1 cellular context compared by ENCODE assay signal in the genomic region with DNA sequence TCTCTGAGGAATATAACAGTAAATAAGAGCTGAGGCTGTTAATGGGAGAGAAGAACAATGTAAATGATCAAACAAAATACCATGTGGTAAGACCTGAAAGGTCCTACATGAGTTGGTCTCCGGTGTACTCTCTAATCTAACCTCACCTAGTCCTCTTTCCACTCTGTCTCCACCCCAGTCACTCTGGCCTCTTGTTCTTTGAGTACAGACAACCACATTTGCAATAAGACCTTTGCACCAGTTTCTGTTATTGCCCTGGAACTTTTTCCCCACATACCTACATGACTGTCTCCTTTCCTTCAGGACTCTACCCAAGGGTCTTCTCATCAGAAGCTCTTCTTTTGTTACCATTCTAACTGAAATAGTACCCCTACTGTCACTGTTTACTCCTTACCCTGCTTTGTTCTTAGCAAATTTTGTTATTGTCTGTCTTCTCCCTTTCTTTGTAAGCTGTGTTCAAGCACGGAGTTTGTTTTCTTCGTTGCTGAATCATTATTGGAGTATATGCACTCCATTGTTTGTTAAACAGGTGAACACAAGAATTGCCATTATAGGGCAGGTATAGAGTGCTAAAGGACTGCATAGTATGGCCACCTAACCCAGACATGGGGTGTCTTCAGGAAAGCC.
TF ChIP-seq lines count a peak whose summit lies in the region.

No MANE protein-coding gene starts in this region.

TF ChIP-seq in liver, 16 proteins besides CTCF, POLR2A, EP300 and RAD21:
- TF ChIP-seq SP1 (IDR thresholded peaks at IDR 0.05) (peak; percentile 88), NR2F2 (IDR thresholded peaks at IDR 0.05) (no peak), JUND (IDR thresholded peaks at IDR 0.05) (peak in 1 of 2 donors; percentile 77), YY1 (IDR thresholded peaks at IDR 0.05) (peak; percentile 59), FOXA2 (IDR thresholded peaks at IDR 0.05) (peak; percentile 42), HNF4G (IDR thresholded peaks at IDR 0.05) (peak; percentile 81), EGR1 (IDR thresholded peaks at IDR 0.05; ENCODE audit: low read depth in 2 of 2) (no peak), HNF4A (conservative IDR thresholded peaks at IDR 0.05) (peak; percentile 96 to 99), FOXA1 (IDR thresholded peaks at IDR 0.05) (no peak), GABPA (IDR thresholded peaks at IDR 0.05 in 1 of 2, conservative IDR thresholded peaks at IDR 0.05 in 1 of 2) (no peak), RXRA (IDR thresholded peaks at IDR 0.05) (peak; percentile 85 to 92), TAF1 (conservative IDR thresholded peaks at IDR 0.05) (no peak)
- TF ChIP-seq, protein P1, sequence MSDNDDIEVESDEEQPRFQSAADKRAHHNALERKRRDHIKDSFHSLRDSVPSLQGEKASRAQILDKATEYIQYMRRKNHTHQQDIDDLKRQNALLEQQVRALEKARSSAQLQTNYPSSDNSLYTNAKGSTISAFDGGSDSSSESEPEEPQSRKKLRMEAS (IDR thresholded peaks at IDR 0.05) = peak; percentile 74
- TF ChIP-seq, protein P2, sequence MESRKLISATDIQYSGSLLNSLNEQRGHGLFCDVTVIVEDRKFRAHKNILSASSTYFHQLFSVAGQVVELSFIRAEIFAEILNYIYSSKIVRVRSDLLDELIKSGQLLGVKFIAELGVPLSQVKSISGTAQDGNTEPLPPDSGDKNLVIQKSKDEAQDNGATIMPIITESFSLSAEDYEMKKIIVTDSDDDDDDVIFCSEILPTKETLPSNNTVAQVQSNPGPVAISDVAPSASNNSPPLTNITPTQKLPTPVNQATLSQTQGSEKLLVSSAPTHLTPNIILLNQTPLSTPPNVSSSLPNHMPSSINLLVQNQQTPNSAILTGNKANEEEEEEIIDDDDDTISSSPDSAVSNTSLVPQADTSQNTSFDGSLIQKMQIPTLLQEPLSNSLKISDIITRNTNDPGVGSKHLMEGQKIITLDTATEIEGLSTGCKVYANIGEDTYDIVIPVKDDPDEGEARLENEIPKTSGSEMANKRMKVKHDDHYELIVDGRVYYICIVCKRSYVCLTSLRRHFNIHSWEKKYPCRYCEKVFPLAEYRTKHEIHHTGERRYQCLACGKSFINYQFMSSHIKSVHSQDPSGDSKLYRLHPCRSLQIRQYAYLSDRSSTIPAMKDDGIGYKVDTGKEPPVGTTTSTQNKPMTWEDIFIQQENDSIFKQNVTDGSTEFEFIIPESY (IDR thresholded peaks at IDR 0.05) = peak; percentile 90
- TF ChIP-seq, protein P3, sequence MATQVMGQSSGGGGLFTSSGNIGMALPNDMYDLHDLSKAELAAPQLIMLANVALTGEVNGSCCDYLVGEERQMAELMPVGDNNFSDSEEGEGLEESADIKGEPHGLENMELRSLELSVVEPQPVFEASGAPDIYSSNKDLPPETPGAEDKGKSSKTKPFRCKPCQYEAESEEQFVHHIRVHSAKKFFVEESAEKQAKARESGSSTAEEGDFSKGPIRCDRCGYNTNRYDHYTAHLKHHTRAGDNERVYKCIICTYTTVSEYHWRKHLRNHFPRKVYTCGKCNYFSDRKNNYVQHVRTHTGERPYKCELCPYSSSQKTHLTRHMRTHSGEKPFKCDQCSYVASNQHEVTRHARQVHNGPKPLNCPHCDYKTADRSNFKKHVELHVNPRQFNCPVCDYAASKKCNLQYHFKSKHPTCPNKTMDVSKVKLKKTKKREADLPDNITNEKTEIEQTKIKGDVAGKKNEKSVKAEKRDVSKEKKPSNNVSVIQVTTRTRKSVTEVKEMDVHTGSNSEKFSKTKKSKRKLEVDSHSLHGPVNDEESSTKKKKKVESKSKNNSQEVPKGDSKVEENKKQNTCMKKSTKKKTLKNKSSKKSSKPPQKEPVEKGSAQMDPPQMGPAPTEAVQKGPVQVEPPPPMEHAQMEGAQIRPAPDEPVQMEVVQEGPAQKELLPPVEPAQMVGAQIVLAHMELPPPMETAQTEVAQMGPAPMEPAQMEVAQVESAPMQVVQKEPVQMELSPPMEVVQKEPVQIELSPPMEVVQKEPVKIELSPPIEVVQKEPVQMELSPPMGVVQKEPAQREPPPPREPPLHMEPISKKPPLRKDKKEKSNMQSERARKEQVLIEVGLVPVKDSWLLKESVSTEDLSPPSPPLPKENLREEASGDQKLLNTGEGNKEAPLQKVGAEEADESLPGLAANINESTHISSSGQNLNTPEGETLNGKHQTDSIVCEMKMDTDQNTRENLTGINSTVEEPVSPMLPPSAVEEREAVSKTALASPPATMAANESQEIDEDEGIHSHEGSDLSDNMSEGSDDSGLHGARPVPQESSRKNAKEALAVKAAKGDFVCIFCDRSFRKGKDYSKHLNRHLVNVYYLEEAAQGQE (IDR thresholded peaks at IDR 0.05) = peak; percentile 75
- TF ChIP-seq, protein P4, sequence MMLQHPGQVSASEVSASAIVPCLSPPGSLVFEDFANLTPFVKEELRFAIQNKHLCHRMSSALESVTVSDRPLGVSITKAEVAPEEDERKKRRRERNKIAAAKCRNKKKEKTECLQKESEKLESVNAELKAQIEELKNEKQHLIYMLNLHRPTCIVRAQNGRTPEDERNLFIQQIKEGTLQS (IDR thresholded peaks at IDR 0.05) = peak; percentile 26
